ENCODE assay signal across 7 cellular contexts in the genomic region with DNA sequence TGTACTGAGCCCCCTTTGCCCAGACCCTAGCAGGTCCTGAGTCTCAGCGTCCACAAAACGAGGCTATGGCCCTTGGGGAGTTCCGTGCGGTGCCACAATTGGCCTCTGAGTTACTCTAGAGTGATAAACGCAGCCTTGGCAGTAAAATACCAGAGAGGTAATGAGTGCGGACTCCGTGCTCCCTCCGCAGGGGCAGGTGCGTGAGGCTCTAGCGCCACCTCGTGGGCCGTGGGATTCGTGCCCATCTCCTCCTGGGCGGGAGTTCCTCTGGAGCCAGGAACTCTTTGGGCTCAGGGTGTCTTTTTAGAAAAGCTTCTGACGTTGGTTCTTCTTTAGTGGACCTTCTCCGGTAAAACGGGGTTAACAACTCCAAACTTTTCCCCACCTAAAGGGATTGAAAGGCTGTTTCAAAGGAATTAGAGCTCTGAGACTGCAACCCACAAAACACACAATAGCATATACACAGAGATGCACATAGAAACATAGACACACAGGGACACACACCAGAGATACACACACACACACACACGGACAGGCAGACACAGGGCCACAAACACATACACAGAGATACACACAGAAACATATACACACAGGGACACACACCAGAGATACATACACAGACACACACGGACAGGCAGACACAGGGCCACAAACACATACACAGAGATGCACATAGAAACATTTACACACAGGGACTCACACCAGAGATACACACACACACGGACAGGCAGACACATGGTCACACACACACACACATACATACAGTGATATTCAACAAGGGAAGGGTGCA.
DNase-seq lines count a peak whose midpoint lies in the region; ATAC-seq, FAIRE-seq and TF ChIP-seq lines count a peak whose summit lies in the region.

No MANE protein-coding gene starts in this region.

- intact Hi-C loops in esophagus muscularis mucosa (cut with DNase I), result loop anchor here (10.0 kb wide), 1 partner anchor 681 kb away; no protein-coding TSS in a partner anchor

- POLR2A ChIA-PET in naive thymus-derived CD8-positive, alpha-beta T cell (lab: Charles Lee), result no interaction called here

- no peak for TF ChIP-seq EP300 in esophagus muscularis mucosa (IDR thresholded peaks at IDR 0.05)

- peak overlapping the region in 2 of 10 donors; percentile 20 to 39 for H3K27ac Mint-ChIP-seq in naive thymus-derived CD8-positive, alpha-beta T cell

- H3K4me2 ChIP-seq in OCI-LY3 (ENCODE audit: low read length), result peak overlapping the region; percentile 20; the same call in 1 of the 2 replicates

- TF ChIP-seq POLR2A in GM12891 (IDR thresholded peaks at IDR 0.05; ENCODE audit: low read depth, low read length) (no peak), esophagus muscularis mucosa (IDR thresholded peaks at IDR 0.05; ENCODE audit: low read depth) (no peak)

- no peaks in the 10 kb centered on the region for H4K20me1 ChIP-seq in OCI-LY3 (ENCODE audit: insufficient read depth, low read length)

- H3K9me3 Mint-ChIP-seq in naive thymus-derived CD8-positive, alpha-beta T cell, result no peaks in the 10 kb centered on the region

- WGBS in esophagus muscularis mucosa, result 19% methylated on average over 8 of the region's 20 CpGs

- H3K4me3 ChIP-seq in OCI-LY3 (ENCODE audit: low read length) (no peak overlapping the region), esophagus muscularis mucosa (no peak overlapping the region)

- H3K27me3 Mint-ChIP-seq in naive thymus-derived CD8-positive, alpha-beta T cell, result peaks cover 10 to 36% (median 12%) of the 10 kb centered on the region in 5 donors

- no peaks in the 10 kb centered on the region for H3K79me2 ChIP-seq in OCI-LY3 (ENCODE audit: low read length)

- H3K27me3 ChIP-seq in OCI-LY3 (ENCODE audit: low read depth, low read length) (no peaks in the 10 kb centered on the region), esophagus muscularis mucosa (peaks cover 0 to 18% (median 0%) of the 10 kb centered on the region in 4 donors)

- H3K4me3 Mint-ChIP-seq in naive thymus-derived CD8-positive, alpha-beta T cell, result no peak overlapping the region

- H3K36me3 Mint-ChIP-seq in naive thymus-derived CD8-positive, alpha-beta T cell, result no peaks in the 10 kb centered on the region

- DNase-seq in GM12891 (ENCODE audit: insufficient read length, low spot score) (peak; percentile 74), HUDEP-2 (lab: John Stamatoyannopoulos, UW; ENCODE audit: unreplicated experiment in 76 of 76) (peak in 74 of 76 experiments; percentile 22 to 91 (median 77)), activated T-cell treated with anti-CD3 and anti-CD28 coated beads for 24 hours (ENCODE audit: low read depth) (peak; percentile 59), esophagus muscularis mucosa (ENCODE audit: extremely low spot score) (no peak)
- DNase-seq in naive thymus-derived CD8-positive, alpha-beta T cell, result peak; percentile 32 to 78 (median 54)
- DNase-seq in stimulated activated naive CD4-positive, alpha-beta T cell (lab: John Stamatoyannopoulos, UW), result peak; percentile 31 to 77 (median 60)

- no peak overlapping the region for H3K9ac ChIP-seq in OCI-LY3 (ENCODE audit: low read length)

- ATAC-seq in naive thymus-derived CD8-positive, alpha-beta T cell, result peak; percentile 61 to 75

- no peaks in the 10 kb centered on the region for H3K36me3 ChIP-seq in OCI-LY3 (replicated peaks; ENCODE audit: low read depth, low read length)
- H3K36me3 ChIP-seq in esophagus muscularis mucosa, result no peaks in the 10 kb centered on the region

- H3K4me1 ChIP-seq in OCI-LY3 (ENCODE audit: low read length), result no peaks in the 10 kb centered on the region
- H3K4me1 ChIP-seq in esophagus muscularis mucosa, result peaks cover 4 to 10% (median 8%) of the 10 kb centered on the region in 4 donors

- TF ChIP-seq CTCF in OCI-LY3 (IDR thresholded peaks at IDR 0.05; ENCODE audit: low read depth, low read length) (peak; percentile 84), esophagus muscularis mucosa (IDR thresholded peaks at IDR 0.05) (peak; percentile 74 to 83 (median 78))

- H2AFZ ChIP-seq in OCI-LY3 (ENCODE audit: low read depth, low read length), result no peak overlapping the region

- H3K4me1 Mint-ChIP-seq in naive thymus-derived CD8-positive, alpha-beta T cell, result peaks cover 0 to 5% (median under 1%) of the 10 kb centered on the region in 4 donors

- H3K9me3 ChIP-seq in OCI-LY3 (ENCODE audit: insufficient read depth, low read length) (no peaks in the 10 kb centered on the region), esophagus muscularis mucosa (no peaks in the 10 kb centered on the region)

- H3K27ac ChIP-seq in OCI-LY3 (ENCODE audit: low read length) (no peak overlapping the region), esophagus muscularis mucosa (replicated peaks in 1 of 4) (no peak overlapping the region)

- FAIRE-seq in GM12891 (lab: Jason Lieb, UNC), result peak; percentile 90

TF ChIP-seq in GM12891, 5 proteins besides CTCF, POLR2A, EP300 and RAD21:
- TF ChIP-seq PAX5 (IDR thresholded peaks at IDR 0.05; ENCODE audit: insufficient read depth, low read length, severe bottlenecking) (no peak), SPI1 (IDR thresholded peaks at IDR 0.05; ENCODE audit: low read depth, low read length) (0 out of 2 replicates have a peak, but pooled peaks have one; percentile 17)
